In the genomic region with DNA sequence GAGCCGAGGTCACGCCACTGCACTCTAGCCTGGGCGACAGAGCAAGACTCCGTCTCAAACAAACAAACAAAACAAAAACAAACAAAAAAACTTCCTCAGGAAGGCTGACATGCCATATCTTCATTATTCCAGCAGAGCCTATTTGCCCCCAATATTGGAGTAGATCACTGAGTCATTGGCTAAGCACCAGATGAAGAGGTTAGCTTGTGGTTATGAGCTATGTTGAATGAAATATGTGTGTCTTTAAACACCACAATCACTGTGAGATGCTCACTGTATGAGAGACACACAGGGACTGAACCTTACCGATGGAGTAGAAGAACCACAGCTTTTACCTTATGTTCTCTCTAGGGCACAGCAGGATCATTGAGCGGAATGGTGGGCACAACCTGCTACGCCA, we compare ENCODE assay signal across 27 cellular contexts.
DNase-seq lines count a peak whose midpoint lies in the region; TF ChIP-seq lines count a peak whose summit lies in the region.
"Had no signal": no experiment of that assay in that cellular context is flagged by ENCODE, and none has a peak within 500 bp of the region (broad histone marks: within the 10 kb centered on the region; RNA-seq: fewer than 3 reads in every experiment).

No MANE protein-coding gene starts in this region.

- H3K4me2 ChIP-seq in GM23248 (ENCODE audit: unreplicated experiment) (no peak overlapping the region), fibroblast of lung (ENCODE audit: extremely low read depth, insufficient read depth, low read length) (peak overlapping the region; percentile 5)
- H3K4me2 ChIP-seq: GM23338 had no signal

- WGBS in GM23248 (ENCODE audit: low coverage in 1 of 2, low lambda C conversion rate in 2 of 2, missing lambda C conversion rate in 2 of 2), 2 experiments, result 89% methylated on average over 6 to 7 of the region's 7 CpGs

- H3K9ac ChIP-seq in GM23248 (no peak overlapping the region), fibroblast of lung (ENCODE audit: insufficient read depth, low read length) (no peak overlapping the region)

- H4K20me1 ChIP-seq in GM23248 (ENCODE audit: insufficient read depth), result no peaks in the 10 kb centered on the region
- H4K20me1 ChIP-seq in fibroblast of lung (ENCODE audit: control insufficient read depth, extremely low read depth, insufficient read depth, low read length), result no peaks in the 10 kb centered on the region

- no peak overlapping the region for H3K4me3 ChIP-seq in GM23248
- no peak overlapping the region for H3K4me3 ChIP-seq in fibroblast of lung (replicated peaks in 1 of 4; ENCODE audit: control extremely low read depth in 1 of 4, insufficient read depth in 1 of 4, low read depth in 3 of 4, low read length in 4 of 4)
- no peak overlapping the region for H3K4me3 ChIP-seq in H7 (ENCODE audit: insufficient read depth, low read depth, low read length)
- H3K4me3 ChIP-seq: esophagus squamous epithelium, gastroesophageal sphincter, GM23338, Peyer's patch, SJSA1, tibial nerve had no signal

- H3K36me3 ChIP-seq in GM23248 (ENCODE audit: low read depth) (no peaks in the 10 kb centered on the region), fibroblast of lung (ENCODE audit: control insufficient read depth, insufficient read depth, low read length) (no peaks in the 10 kb centered on the region), H7 (replicated peaks; ENCODE audit: control insufficient read depth, insufficient read depth, low read length) (no peaks in the 10 kb centered on the region)
- H3K36me3 ChIP-seq: esophagus squamous epithelium, gastroesophageal sphincter, Peyer's patch, SJSA1, tibial nerve had no signal

- no peak for TF ChIP-seq CTCF in fibroblast of lung (conservative IDR thresholded peaks at IDR 0.05 in 1 of 2, IDR thresholded peaks at IDR 0.05 in 1 of 2; ENCODE audit: low read depth in 1 of 2, low read length in 2 of 2)

- no peaks in the 10 kb centered on the region for H3K9me2 ChIP-seq in GM23248 (ENCODE audit: insufficient read depth)

- H3K27me3 ChIP-seq in GM23248 (replicated peaks; ENCODE audit: insufficient read depth), result no peaks in the 10 kb centered on the region
- H3K27me3 ChIP-seq in fibroblast of lung (ENCODE audit: control insufficient read depth, insufficient read depth, low read length), result no peaks in the 10 kb centered on the region
- H3K27me3 ChIP-seq in H7 (ENCODE audit: control insufficient read depth, insufficient read depth, low read length), result no peaks in the 10 kb centered on the region
- H3K27me3 ChIP-seq: esophagus squamous epithelium, gastroesophageal sphincter, Peyer's patch, SJSA1, tibial nerve had no signal

- H3K9me3 ChIP-seq in GM23248 (ENCODE audit: low read depth), result no peaks in the 10 kb centered on the region
- no peaks in the 10 kb centered on the region for H3K9me3 ChIP-seq in fibroblast of lung (ENCODE audit: control insufficient read depth, insufficient read depth, low read depth, low read length)
- H3K9me3 ChIP-seq: esophagus squamous epithelium, gastroesophageal sphincter, Peyer's patch, SJSA1, tibial nerve had no signal

- H3F3A ChIP-seq in GM23248 (ENCODE audit: insufficient read depth), result peaks cover 12% of the 10 kb centered on the region; the same call in 1 of the 2 replicates

- DNase-seq in GM23248 (peak; percentile 54), RPMI7951 (ENCODE audit: low read depth) (peak; percentile 81), fibroblast of lung (ENCODE audit: low read depth in 2 of 2) (peak; percentile 21 to 72), NCI-H524 treated with DMSO at 0.1 percent for 48 hours (lab: John Stamatoyannopoulos, UW) (no peak), NCI-H345 treated with DMSO at 0.1 percent for 48 hours (lab: John Stamatoyannopoulos, UW; ENCODE audit: unreplicated experiment) (no peak), H7 (no peak), SW 1271 (lab: John Stamatoyannopoulos, UW) (no peak)
- DNase-seq: activated naive CD4-positive, alpha-beta T cell; activated T-cell treated with anti-CD3 and anti-CD28 coated beads, Interleukin-2, amount 50 U/mL, for 4 hours; Calu3; cerebellar nuclear complex; DMS79; esophagus squamous epithelium; hypothalamus; Karpas-422; NCI-H1436 treated with DMSO at 0.1 percent for 48 hours; NCI-H226; NCI-H748 treated with DMSO at 0.1 percent for 48 hours; nephron progenitor cell; Peyer's patch; stimulated activated CD4-positive, alpha-beta T cell treated with anti-CD3 and anti-CD28 coated beads, Interleukin-15, amount 100 ng/mL, for 24 hours; stimulated activated CD4-positive, alpha-beta T cell treated with anti-CD3 and anti-CD28 coated beads, Interleukin-4, amount 100 ng/mL, for 4 hours; T-helper 1 cell had no signal

- H3K4me1 ChIP-seq in GM23248 (ENCODE audit: insufficient read depth) (peaks cover 33% of the 10 kb centered on the region), fibroblast of lung (ENCODE audit: control insufficient read depth, extremely low read depth, insufficient read depth, low read length) (peaks cover 10% of the 10 kb centered on the region)
- H3K4me1 ChIP-seq: esophagus squamous epithelium, Peyer's patch, tibial nerve had no signal

- in situ Hi-C loops in GM23248 (cut with MboI), result no loop called here

- no peak overlapping the region for H2AFZ ChIP-seq in GM23248
- H2AFZ ChIP-seq in fibroblast of lung (ENCODE audit: low read length), result no peak overlapping the region
- H2AFZ ChIP-seq: GM23338 had no signal

- H3K27ac ChIP-seq in GM23248, result no peak overlapping the region
- H3K27ac ChIP-seq in fibroblast of lung (ENCODE audit: insufficient read depth, low read length), result no peak overlapping the region
- H3K27ac ChIP-seq: esophagus squamous epithelium, gastroesophageal sphincter, Peyer's patch, SJSA1, tibial nerve had no signal

- H3K79me2 ChIP-seq in GM23248 (ENCODE audit: insufficient read depth) (no peaks in the 10 kb centered on the region), fibroblast of lung (ENCODE audit: control insufficient read depth, insufficient read depth, low read length) (no peaks in the 10 kb centered on the region)

Comparison
In these comparisons a context has a peak if more than half of its experiments do, and no peak if none do; other contexts are left out.
1. DNase-seq: peak in GM23248 (single experiment), RPMI7951 (single experiment) and fibroblast of lung (2 of 2); none in NCI-H524 treated with DMSO at 0.1 percent for 48 hours (single experiment), NCI-H345 treated with DMSO at 0.1 percent for 48 hours (single experiment), H7 (single experiment) and SW 1271 (0 of 2).